Comparison of ENCODE assay signal across 9 cellular contexts in the genomic region with DNA sequence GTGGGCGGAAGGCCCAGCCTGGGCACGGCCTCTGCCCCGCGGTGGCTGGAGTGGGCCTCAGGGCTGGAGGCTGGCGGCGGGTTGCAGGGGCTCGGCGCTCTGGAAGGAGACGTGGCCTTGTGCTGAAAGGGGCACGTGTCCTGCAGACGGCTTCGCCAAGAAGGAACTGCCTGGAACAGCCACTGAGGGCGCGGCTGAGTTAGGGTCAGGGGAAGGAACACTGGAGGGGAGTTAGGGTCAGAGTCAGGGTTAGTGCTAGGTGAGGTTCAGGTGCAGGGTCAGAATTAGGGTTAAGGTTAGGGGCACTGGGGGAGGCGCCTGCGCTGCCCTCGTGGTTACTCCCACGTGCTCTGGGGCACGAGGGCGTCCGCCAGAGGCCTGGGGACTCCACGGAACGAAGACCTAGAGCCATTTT. TPM values are rescaled to one million over a fixed set of nuclear protein-coding genes. Genes with fewer than 3 reads are reported as not detected.
DNase-seq lines count a peak whose midpoint lies in the region; ATAC-seq and TF ChIP-seq lines count a peak whose summit lies in the region.
"Had no signal": no experiment of that assay in that cellular context is flagged by ENCODE, and none has a peak within 500 bp of the region (broad histone marks: within the 10 kb centered on the region; RNA-seq: fewer than 3 reads in every experiment).

No MANE protein-coding gene starts in this region.

- no peak for TF ChIP-seq CTCF in CD8-positive, alpha-beta T cell (IDR thresholded peaks at IDR 0.05)
- TF ChIP-seq CTCF in RWPE1 (conservative IDR thresholded peaks at IDR 0.05; ENCODE audit: low read depth) (no peak), osteocyte (IDR thresholded peaks at IDR 0.05) (no peak)

- peaks cover 16% of the 10 kb centered on the region for H3K4me1 ChIP-seq in CD8-positive, alpha-beta T cell (ENCODE audit: insufficient read depth, low read length)
- peaks cover 16% of the 10 kb centered on the region for H3K4me1 ChIP-seq in effector memory CD4-positive, alpha-beta T cell (ENCODE audit: control insufficient read depth, insufficient read depth, low read length, poor library complexity, severe bottlenecking)

- peaks cover 36% of the 10 kb centered on the region for H3K4me1 Mint-ChIP-seq in CD8-positive, alpha-beta T cell (ENCODE audit: low read depth)
- H3K4me1 Mint-ChIP-seq in osteocyte (ENCODE audit: unreplicated experiment) = peaks cover 26% of the 10 kb centered on the region

- peak overlapping the region; percentile 78 for H3K27ac Mint-ChIP-seq in CD8-positive, alpha-beta T cell
- H3K27ac Mint-ChIP-seq in osteocyte (ENCODE audit: unreplicated experiment) = peak overlapping the region; percentile 88

- H3K9me3 Mint-ChIP-seq in CD8-positive, alpha-beta T cell = no peaks in the 10 kb centered on the region
- H3K9me3 Mint-ChIP-seq in osteocyte (ENCODE audit: unreplicated experiment) = no peaks in the 10 kb centered on the region

- H3K4me3 Mint-ChIP-seq in CD8-positive, alpha-beta T cell = peak overlapping the region; percentile 53
- H3K4me3 Mint-ChIP-seq in osteocyte (ENCODE audit: unreplicated experiment) = peak overlapping the region; percentile 71

- no peaks in the 10 kb centered on the region for H3K27me3 Mint-ChIP-seq in CD8-positive, alpha-beta T cell (ENCODE audit: low read depth)
- no peaks in the 10 kb centered on the region for H3K27me3 Mint-ChIP-seq in osteocyte (ENCODE audit: unreplicated experiment)

- DNase-seq in CD8-positive, alpha-beta T cell = peak in 1 of 7 experiments; percentile 23
- DNase-seq in RWPE1 (ENCODE audit: low spot score) (no peak), osteocyte (ENCODE audit: extremely low spot score, unreplicated experiment) (no peak), DMS79 (lab: John Stamatoyannopoulos, UW) (no peak)
- peak; percentile 4 to 14 (median 5) for DNase-seq in effector memory CD4-positive, alpha-beta T cell
- DNase-seq: activated gamma-delta T cell had no signal

- CTCF ChIA-PET in CD8-positive, alpha-beta T cell (lab: Charles Lee) = interaction anchor here (0.6 kb wide), 1 partner anchor 61 kb away, joined by 3 read pairs; no protein-coding TSS in a partner anchor
- CTCF ChIA-PET in RWPE1 (lab: Yijun Ruan, JAX) = interaction anchor here (0.6 kb wide), 1 partner anchor 76 kb away, joined by 3 read pairs; no protein-coding TSS in a partner anchor

- H3K36me3 Mint-ChIP-seq in CD8-positive, alpha-beta T cell = peaks cover 12% of the 10 kb centered on the region
- H3K36me3 Mint-ChIP-seq in osteocyte (ENCODE audit: unreplicated experiment) = peaks cover 2% of the 10 kb centered on the region

- no peaks in the 10 kb centered on the region for H3K9me3 ChIP-seq in CD8-positive, alpha-beta T cell (ENCODE audit: low read length)
- no peaks in the 10 kb centered on the region for H3K9me3 ChIP-seq in effector memory CD4-positive, alpha-beta T cell (ENCODE audit: control insufficient read depth, low read length)

- H3K36me3 ChIP-seq in CD8-positive, alpha-beta T cell (ENCODE audit: insufficient read depth, low read length) = no peaks in the 10 kb centered on the region
- H3K36me3 ChIP-seq in effector memory CD4-positive, alpha-beta T cell (ENCODE audit: control insufficient read depth, insufficient read depth, low read length) = no peaks in the 10 kb centered on the region

- no peaks in the 10 kb centered on the region for H3K27me3 ChIP-seq in CD8-positive, alpha-beta T cell (ENCODE audit: insufficient read depth, low read length)
- no peaks in the 10 kb centered on the region for H3K27me3 ChIP-seq in effector memory CD4-positive, alpha-beta T cell (replicated peaks; ENCODE audit: control insufficient read depth, insufficient read depth, low read length, poor library complexity, severe bottlenecking)

- POLR2A ChIA-PET in CD8-positive, alpha-beta T cell (lab: Charles Lee) = interaction anchor here (1.1 to 1.3 kb wide), 3 partner anchors 74 to 125 kb away, joined by 3 to 8 read pairs (median 3); partner anchors contain the start of genes RBFA and TXNL4A
- POLR2A ChIA-PET in RWPE1 (lab: Yijun Ruan, JAX; ENCODE audit: low non-redundant PET) = no interaction called here

- ATAC-seq in CD8-positive, alpha-beta T cell = no peak
- ATAC-seq in HG02938 (IDR thresholded peaks at IDR 0.05; ENCODE audit: unreplicated experiment) (no peak), GM21423 (IDR thresholded peaks at IDR 0.05; ENCODE audit: unreplicated experiment) (no peak), HG03135 (IDR thresholded peaks at IDR 0.05; ENCODE audit: unreplicated experiment) (no peak)

- intact Hi-C loops in CD8-positive, alpha-beta T cell (cut with DNase I, micrococcal nuclease) = loop anchor here (1.0 to 5.0 kb wide), 6 partner anchors 39 to 1041 kb away; partner anchors contain the start of genes CTDP1 (in 2 of the 2), TXNL4A (in 2 of the 2), ATP9B (in 1 of the 2) and RBFA (in 1 of the 2)

- no peak overlapping the region for H3K27ac ChIP-seq in CD8-positive, alpha-beta T cell (ENCODE audit: low read depth, low read length)
- peak overlapping the region; percentile 89 for H3K27ac ChIP-seq in RWPE1
- H3K27ac ChIP-seq in effector memory CD4-positive, alpha-beta T cell (ENCODE audit: insufficient read depth, low read length, poor library complexity, severe bottlenecking) = no peak overlapping the region

- no peak overlapping the region for H3K4me3 ChIP-seq in CD8-positive, alpha-beta T cell (ENCODE audit: low read depth, low read length)
- no peak overlapping the region for H3K4me3 ChIP-seq in effector memory CD4-positive, alpha-beta T cell (ENCODE audit: insufficient read depth, low read depth, low read length, poor library complexity, severe bottlenecking)

RNA-seq across cellular contexts. Expression of gene ADNP2, which starts 0.9 kb away (rescaled TPM):
- 100 to 1,000 TPM in 1 of 2 experiments, 10 to 100 TPM in 1; 96.7 to 100 TPM for total RNA-seq in CD8-positive, alpha-beta T cell
- 18.6 and 19.2 TPM in 2 replicates for total RNA-seq in osteocyte

Comparison
In these comparisons a context has a peak if more than half of its experiments do, and no peak if none do; other contexts are left out.
1. DNase-seq: peak in effector memory CD4-positive, alpha-beta T cell (3 of 3); none in RWPE1 (single experiment), osteocyte (single experiment) and DMS79 (single experiment).